ENCODE assay signal across 1 cellular context in genomic region chr2:239234151-239234825, GRCh38.
TF ChIP-seq lines count a peak whose summit lies in the region.

No MANE protein-coding gene starts in this region.

TF ChIP-seq in WTC11, 78 proteins besides CTCF, POLR2A, EP300 and RAD21 (continued from another document):
- TF ChIP-seq ZNF396 (CRISPR knock-in tag; IDR thresholded peaks at IDR 0.05; ENCODE audit: borderline replicate concordance) = no peak
